Comparison of ENCODE assay signal across 11 cellular contexts in the genomic region with DNA sequence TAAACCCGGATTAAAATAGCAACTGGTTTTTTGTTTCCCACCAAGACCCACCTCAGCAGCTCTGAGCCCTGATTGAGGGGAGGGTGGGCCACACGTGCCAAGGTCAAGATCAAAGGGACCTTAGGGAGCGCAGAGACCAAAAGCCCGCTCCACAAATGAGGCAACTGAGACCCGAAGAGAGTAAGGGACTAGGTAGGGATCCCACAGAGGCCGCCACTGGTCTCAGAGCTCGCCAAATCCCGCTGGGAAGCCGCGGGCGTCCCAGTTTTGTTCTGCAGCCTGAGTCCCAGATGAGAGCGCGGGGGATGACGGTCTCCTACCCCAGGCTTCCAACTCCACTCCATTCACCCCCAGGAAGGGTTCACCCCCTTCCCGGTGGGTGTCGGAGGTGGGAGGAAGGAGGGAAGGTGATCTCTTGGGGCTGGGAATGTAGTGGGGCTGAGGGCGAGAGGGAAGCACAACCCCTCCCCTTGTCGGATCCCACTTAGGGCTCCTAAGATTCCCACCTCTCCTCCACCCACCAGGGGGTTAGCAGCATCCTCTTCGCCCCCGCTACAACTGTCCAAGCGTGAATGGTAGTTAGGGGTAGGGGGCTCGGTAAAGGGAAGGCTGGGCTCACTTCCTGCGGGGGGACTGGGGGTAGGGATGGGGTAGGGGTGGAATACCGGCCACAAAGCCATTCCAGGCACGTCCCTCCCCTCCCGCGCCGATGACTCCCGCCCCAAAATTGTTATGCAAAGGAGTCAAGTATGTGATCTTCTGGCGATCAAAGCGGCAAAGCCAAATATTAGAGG. TPM values are rescaled to one million over a fixed set of nuclear protein-coding genes. Genes with fewer than 3 reads are reported as not detected.
DNase-seq lines count a peak whose midpoint lies in the region; ATAC-seq and TF ChIP-seq lines count a peak whose summit lies in the region.
"Had no signal": no experiment of that assay in that cellular context is flagged by ENCODE, and none has a peak within 500 bp of the region (broad histone marks: within the 10 kb centered on the region; RNA-seq: fewer than 3 reads in every experiment).

No MANE protein-coding gene starts in this region.

- ATAC-seq in stimulated activated memory B cell treated with anti-CD40 and anti-IgM and Interleukin-4, amounts not matched to agents 10 μg/mL and 1 μg/mL and 100 μg/mL, for 72 hours: no peak

- H3K4me2 ChIP-seq in KMS-11 (peak overlapping the region; percentile 29; the same call in 1 of the 2 replicates), hepatocyte (peak overlapping the region; percentile 88), skeletal muscle satellite cell (ENCODE audit: low read length) (peak overlapping the region; percentile 94)

- H4K20me1 ChIP-seq in KMS-11 (ENCODE audit: insufficient read depth): no peaks in the 10 kb centered on the region
- H4K20me1 ChIP-seq in hepatocyte (ENCODE audit: insufficient read depth, poor library complexity, severe bottlenecking): no peaks in the 10 kb centered on the region

- H3K36me3 ChIP-seq in KMS-11 (ENCODE audit: insufficient read depth) (no peaks in the 10 kb centered on the region), hepatocyte (replicated peaks; ENCODE audit: insufficient read depth, low read depth) (no peaks in the 10 kb centered on the region), skeletal muscle satellite cell (ENCODE audit: insufficient read depth, low read length) (no peaks in the 10 kb centered on the region)

- H2AFZ ChIP-seq in KMS-11 (ENCODE audit: low read depth) (peak overlapping the region; percentile 75), hepatocyte (no peak overlapping the region)

- peaks cover 99% of the 10 kb centered on the region for H3K27me3 Mint-ChIP-seq in stimulated activated memory B cell treated with anti-CD40 and anti-IgM and Interleukin-4, amounts not matched to agents 10 μg/mL and 1 μg/mL and 100 μg/mL, for 72 hours

- DNase-seq in NCI-H82 (lab: John Stamatoyannopoulos, UW) (peak; percentile 32), NCI-H82 treated with DMSO at 0.1 percent for 48 hours (lab: John Stamatoyannopoulos, UW; ENCODE audit: unreplicated experiment) (no peak), hepatocyte (ENCODE audit: low spot score) (no peak), globus pallidus (ENCODE audit: low spot score) (no peak), NCI-H345 (lab: John Stamatoyannopoulos, UW) (no peak)

- H3K27ac Mint-ChIP-seq in stimulated activated memory B cell treated with anti-CD40 and anti-IgM and Interleukin-4, amounts not matched to agents 10 μg/mL and 1 μg/mL and 100 μg/mL, for 72 hours: no peak overlapping the region

- H3K4me3 ChIP-seq in KMS-11 (IDR thresholded peaks at IDR 0.05; ENCODE audit: insufficient read depth, low read depth, low read length): no peak overlapping the region
- no peak overlapping the region for H3K4me3 ChIP-seq in hepatocyte
- H3K4me3 ChIP-seq in skeletal muscle satellite cell (ENCODE audit: low read length): peak overlapping the region; percentile 79
- H3K4me3 ChIP-seq: lung had no signal

- TF ChIP-seq CTCF in KMS-11 (conservative IDR thresholded peaks at IDR 0.05; ENCODE audit: low read depth, low read length): no peak
- TF ChIP-seq CTCF in hepatocyte (IDR thresholded peaks at IDR 0.05; ENCODE audit: poor library complexity): no peak

- peaks cover 43% of the 10 kb centered on the region for H3K4me1 Mint-ChIP-seq in stimulated activated memory B cell treated with anti-CD40 and anti-IgM and Interleukin-4, amounts not matched to agents 10 μg/mL and 1 μg/mL and 100 μg/mL, for 72 hours

- peaks cover 3% of the 10 kb centered on the region for H3K9me3 Mint-ChIP-seq in stimulated activated memory B cell treated with anti-CD40 and anti-IgM and Interleukin-4, amounts not matched to agents 10 μg/mL and 1 μg/mL and 100 μg/mL, for 72 hours

- 8% methylated on average over 22 of the region's 31 CpGs for WGBS in hepatocyte (ENCODE audit: low lambda C conversion rate, missing lambda C conversion rate)

- H3K36me3 Mint-ChIP-seq in stimulated activated memory B cell treated with anti-CD40 and anti-IgM and Interleukin-4, amounts not matched to agents 10 μg/mL and 1 μg/mL and 100 μg/mL, for 72 hours: no peaks in the 10 kb centered on the region

- no peaks in the 10 kb centered on the region for H3K9me2 ChIP-seq in hepatocyte (replicated peaks; ENCODE audit: insufficient read depth)

- H3K9ac ChIP-seq in KMS-11 (no peak overlapping the region), skeletal muscle satellite cell (ENCODE audit: low read depth, low read length) (peak overlapping the region; percentile 74)

- H3K4me3 Mint-ChIP-seq in stimulated activated memory B cell treated with anti-CD40 and anti-IgM and Interleukin-4, amounts not matched to agents 10 μg/mL and 1 μg/mL and 100 μg/mL, for 72 hours: no peak overlapping the region

- H3K27me3 ChIP-seq in KMS-11 (ENCODE audit: insufficient read depth, low read depth) (no peaks in the 10 kb centered on the region), hepatocyte (peaks cover 99% of the 10 kb centered on the region), skeletal muscle satellite cell (ENCODE audit: control insufficient read depth, insufficient read depth, low read length) (no peaks in the 10 kb centered on the region)

- H3K4me1 ChIP-seq in KMS-11 (ENCODE audit: low read depth, poor library complexity, severe bottlenecking): no peaks in the 10 kb centered on the region
- peaks cover 10% of the 10 kb centered on the region for H3K4me1 ChIP-seq in hepatocyte (ENCODE audit: insufficient read depth)
- peaks cover 10% of the 10 kb centered on the region for H3K4me1 ChIP-seq in skeletal muscle satellite cell (ENCODE audit: control insufficient read depth, insufficient read depth, low read length)

- H3K79me2 ChIP-seq in KMS-11 (ENCODE audit: insufficient read depth, low read depth): no peaks in the 10 kb centered on the region
- no peaks in the 10 kb centered on the region for H3K79me2 ChIP-seq in hepatocyte

- H3K27ac ChIP-seq in KMS-11: no peak overlapping the region
- H3K27ac ChIP-seq in hepatocyte: no peak overlapping the region
- H3K27ac ChIP-seq: 22Rv1 had no signal

- H3K9me3 ChIP-seq in hepatocyte (ENCODE audit: low read depth) (no peaks in the 10 kb centered on the region), skeletal muscle satellite cell (replicated peaks; ENCODE audit: low read length) (no peaks in the 10 kb centered on the region)

RNA-seq across cellular contexts. Expression of gene EN1, which starts 7.3 kb away (rescaled TPM):
- 0.24 and 0.43 TPM in 2 replicates for total RNA-seq in hepatocyte
- 0.38 and 1.3 TPM in 2 replicates for polyA plus RNA-seq in hepatocyte
- total RNA-seq in skeletal muscle satellite cell (2012; rRNA removed): 3.8 and 6.3 TPM in 2 replicates
- total RNA-seq: frontal cortex, lung had no signal
- polyA plus RNA-seq: lung had no signal

Comparison
In these comparisons a context has a peak if more than half of its experiments do, and no peak if none do; other contexts are left out.
1. H3K4me2 ChIP-seq: peak in every context shown above with its lines; median percentile 94 in skeletal muscle satellite cell; 88 in hepatocyte; 29 in KMS-11.